Comparison of ENCODE assay signal across 11 cellular contexts in genomic region chr1:43867946-43868740, GRCh38.
DNase-seq lines count a peak whose midpoint lies in the region; ATAC-seq and TF ChIP-seq lines count a peak whose summit lies in the region.
"Had no signal": no experiment of that assay in that cellular context is flagged by ENCODE, and none has a peak within 500 bp of the region (broad histone marks: within the 10 kb centered on the region; RNA-seq: fewer than 3 reads in every experiment).

No MANE protein-coding gene starts in this region.

- no peak for TF ChIP-seq POLR2A in NB4 (IDR thresholded peaks at IDR 0.05; ENCODE audit: extremely low read depth, insufficient read length)

- H3K4me3 ChIP-seq in NB4 (ENCODE audit: low read depth, low read length) (no peak overlapping the region), mucosa of descending colon (no peak overlapping the region)
- H3K4me3 ChIP-seq: tibial nerve had no signal

- intact Hi-C loops in mucosa of descending colon (cut with DNase I, micrococcal nuclease) = no loop called here

- ATAC-seq in mucosa of descending colon = peak; percentile 68

- H3K9me3 ChIP-seq in mucosa of descending colon = no peaks in the 10 kb centered on the region
- H3K9me3 ChIP-seq: tibial nerve had no signal

- H3K36me3 ChIP-seq in mucosa of descending colon (ENCODE audit: low read depth) = no peaks in the 10 kb centered on the region
- H3K36me3 ChIP-seq: tibial nerve had no signal

- DNase-seq in AG20443 (ENCODE audit: low spot score) (peak; percentile 55), NB4 (ENCODE audit: low read depth) (peak; percentile 54), ecto neural progenitor cell (ENCODE audit: low spot score) (peak; percentile 6), mucosa of descending colon (no peak), iPS-NIHi7 (ENCODE audit: extremely low spot score) (no peak), RPMI8226 (no peak), 8988T (no peak)
- no peak for DNase-seq in stimulated activated CD4-positive, alpha-beta T cell treated with anti-CD3 and anti-CD28 coated beads, Interleukin-15, amount 100 ng/mL, for 24 hours
- DNase-seq: activated CD4-positive, CD25-positive, alpha-beta regulatory T cell treated with anti-CD3 and anti-CD28 coated beads, Interleukin-2, amount 50 U/mL, for 72 hours; NCI-H1105 had no signal

- no peak for TF ChIP-seq CTCF in NB4 (IDR thresholded peaks at IDR 0.05; ENCODE audit: low read depth, low read length)
- no peak for TF ChIP-seq CTCF in mucosa of descending colon (IDR thresholded peaks at IDR 0.05)

- no peaks in the 10 kb centered on the region for H3K4me1 ChIP-seq in mucosa of descending colon (ENCODE audit: low read depth)

Comparison
In these comparisons a context has a peak if more than half of its experiments do, and no peak if none do; other contexts are left out.
1. DNase-seq: peak in AG20443 (single experiment), NB4 (single experiment) and ecto neural progenitor cell (single experiment); none in mucosa of descending colon (0 of 3), iPS-NIHi7 (single experiment), stimulated activated CD4-positive, alpha-beta T cell treated with anti-CD3 and anti-CD28 coated beads, Interleukin-15, amount 100 ng/mL, for 24 hours (single experiment), RPMI8226 (single experiment) and 8988T (single experiment).